In genomic region chr7:50121269-50121668, GRCh38 we compare ENCODE assay signal across 16 cellular contexts. TPM values are rescaled to one million over a fixed set of nuclear protein-coding genes. Genes with fewer than 3 reads are reported as not detected.
DNase-seq lines count a peak whose midpoint lies in the region; ATAC-seq and TF ChIP-seq lines count a peak whose summit lies in the region.
"Had no signal": no experiment of that assay in that cellular context is flagged by ENCODE, and none has a peak within 500 bp of the region (broad histone marks: within the 10 kb centered on the region; RNA-seq: fewer than 3 reads in every experiment).

No MANE protein-coding gene starts in this region.

- peak; percentile 81 for ATAC-seq in GM19372 (IDR thresholded peaks at IDR 0.05; ENCODE audit: low read depth, unreplicated experiment)
- peak; percentile 71 for ATAC-seq in HG02840 (IDR thresholded peaks at IDR 0.05; ENCODE audit: low FRiP score, unreplicated experiment)
- peak; percentile 78 for ATAC-seq in HG03571 (IDR thresholded peaks at IDR 0.05; ENCODE audit: unreplicated experiment)
- no peak for ATAC-seq in upper lobe of right lung
- ATAC-seq: heart left ventricle, Panc1 had no signal

- TF ChIP-seq CTCF in upper lobe of right lung (IDR thresholded peaks at IDR 0.05) (no peak), uterus (IDR thresholded peaks at IDR 0.05) (no peak)

- H3K4me3 ChIP-seq in BLaER1 treated with 17β-estradiol and CSF1 and Interleukin-3, amounts not matched to agents 10 nM and 100 nM, result no peak overlapping the region
- H3K4me3 ChIP-seq in upper lobe of right lung (no peak overlapping the region), uterus (no peak overlapping the region)
- no peak overlapping the region for H3K4me3 ChIP-seq in effector memory CD4-positive, alpha-beta T cell (ENCODE audit: insufficient read depth, low read depth, low read length, poor library complexity, severe bottlenecking)
- H3K4me3 ChIP-seq: heart left ventricle, MG63, upper lobe of left lung had no signal

- no peak for DNase-seq in NCI-H82 treated with DMSO at 0.1 percent for 48 hours (lab: John Stamatoyannopoulos, UW; ENCODE audit: unreplicated experiment)
- no peak for DNase-seq in upper lobe of right lung
- DNase-seq in effector memory CD4-positive, alpha-beta T cell, result no peak
- DNase-seq in uterus, result no peak
- DNase-seq: activated CD4-positive, CD25-positive, alpha-beta regulatory T cell; activated naive CD4-positive, alpha-beta T cell treated with anti-CD3 and anti-CD28 coated beads for 36 hours; dermis blood vessel endothelial cell; heart left ventricle; MG63; upper lobe of left lung had no signal

- intact Hi-C loops in upper lobe of right lung (cut with DNase I) (no loop called here), uterus (cut with DNase I; ENCODE audit: low total_unique reads) (no loop called here)

- H3K9ac ChIP-seq in BLaER1 treated with 17β-estradiol and CSF1 and Interleukin-3, amounts not matched to agents 10 nM and 100 nM, result no peak overlapping the region

- H3K36me3 ChIP-seq in BLaER1 treated with 17β-estradiol and CSF1 and Interleukin-3, amounts not matched to agents 10 nM and 100 nM, result no peaks in the 10 kb centered on the region
- H3K36me3 ChIP-seq in upper lobe of right lung (no peaks in the 10 kb centered on the region), uterus (no peaks in the 10 kb centered on the region)
- no peaks in the 10 kb centered on the region for H3K36me3 ChIP-seq in effector memory CD4-positive, alpha-beta T cell (ENCODE audit: control insufficient read depth, insufficient read depth, low read length)
- H3K36me3 ChIP-seq: heart left ventricle, MG63, upper lobe of left lung had no signal

- TF ChIP-seq POLR2A in uterus (IDR thresholded peaks at IDR 0.05), result no peak

- H4K20me1 ChIP-seq in BLaER1 treated with 17β-estradiol and CSF1 and Interleukin-3, amounts not matched to agents 10 nM and 100 nM, result no peaks in the 10 kb centered on the region

- no peak overlapping the region for H3K27ac ChIP-seq in BLaER1 treated with 17β-estradiol and CSF1 and Interleukin-3, amounts not matched to agents 10 nM and 100 nM
- no peak overlapping the region for H3K27ac ChIP-seq in upper lobe of right lung
- H3K27ac ChIP-seq in effector memory CD4-positive, alpha-beta T cell (ENCODE audit: insufficient read depth, low read length, poor library complexity, severe bottlenecking), result no peak overlapping the region
- no peak overlapping the region for H3K27ac ChIP-seq in uterus
- H3K27ac ChIP-seq: heart left ventricle, upper lobe of left lung had no signal

- no peaks in the 10 kb centered on the region for H3K27me3 ChIP-seq in BLaER1 treated with 17β-estradiol and CSF1 and Interleukin-3, amounts not matched to agents 10 nM and 100 nM
- H3K27me3 ChIP-seq in upper lobe of right lung (no peaks in the 10 kb centered on the region), uterus (no peaks in the 10 kb centered on the region)
- H3K27me3 ChIP-seq in effector memory CD4-positive, alpha-beta T cell (replicated peaks; ENCODE audit: control insufficient read depth, insufficient read depth, low read length, poor library complexity, severe bottlenecking), result no peaks in the 10 kb centered on the region
- H3K27me3 ChIP-seq: upper lobe of left lung had no signal

- H3K4me1 ChIP-seq in BLaER1 treated with 17β-estradiol and CSF1 and Interleukin-3, amounts not matched to agents 10 nM and 100 nM, result peaks cover 6 to 15% (median 9%) of the 10 kb centered on the region in 10 experiments; a peak in 18 of 20 replicates
- H3K4me1 ChIP-seq in upper lobe of right lung, result no peaks in the 10 kb centered on the region
- H3K4me1 ChIP-seq in effector memory CD4-positive, alpha-beta T cell (ENCODE audit: control insufficient read depth, insufficient read depth, low read length, poor library complexity, severe bottlenecking), result no peaks in the 10 kb centered on the region
- no peaks in the 10 kb centered on the region for H3K4me1 ChIP-seq in uterus
- H3K4me1 ChIP-seq: heart left ventricle, upper lobe of left lung had no signal

- H3K9me3 ChIP-seq in BLaER1 treated with 17β-estradiol and CSF1 and Interleukin-3, amounts not matched to agents 10 nM and 100 nM (replicated peaks in 1 of 11), result no peaks in the 10 kb centered on the region
- H3K9me3 ChIP-seq in upper lobe of right lung, result no peaks in the 10 kb centered on the region
- H3K9me3 ChIP-seq in effector memory CD4-positive, alpha-beta T cell (ENCODE audit: control insufficient read depth, low read length), result no peaks in the 10 kb centered on the region
- no peaks in the 10 kb centered on the region for H3K9me3 ChIP-seq in uterus
- H3K9me3 ChIP-seq: heart left ventricle, MG63, upper lobe of left lung had no signal

- H3K4me2 ChIP-seq in BLaER1 treated with 17β-estradiol and CSF1 and Interleukin-3, amounts not matched to agents 10 nM and 100 nM, result peak overlapping the region in 9 of 11 experiments; percentile 6 to 47 (median 33); a peak in 13 of 22 replicates

RNA-seq across cellular contexts. Expression of gene ZPBP, which starts 28.2 kb away (rescaled TPM):
- total RNA-seq in upper lobe of right lung (not detected), uterus (under 1 TPM in 1 of 4 donors, not detected in 3; 0.62 TPM)
- total RNA-seq: activated naive CD4-positive, alpha-beta T cell treated with anti-CD3 and anti-CD28 coated beads for 36 hours; dermis blood vessel endothelial cell; heart left ventricle; renal cortical epithelial cell had no signal
